In genomic region chr16:49469930-49470451, GRCh38 we compare ENCODE assay signal across 2 cellular contexts.
TF ChIP-seq lines count a peak whose summit lies in the region.

No MANE protein-coding gene starts in this region.

TF ChIP-seq in liver, 16 proteins besides CTCF, POLR2A, EP300 and RAD21 (continued from another document):
- TF ChIP-seq, protein P1, sequence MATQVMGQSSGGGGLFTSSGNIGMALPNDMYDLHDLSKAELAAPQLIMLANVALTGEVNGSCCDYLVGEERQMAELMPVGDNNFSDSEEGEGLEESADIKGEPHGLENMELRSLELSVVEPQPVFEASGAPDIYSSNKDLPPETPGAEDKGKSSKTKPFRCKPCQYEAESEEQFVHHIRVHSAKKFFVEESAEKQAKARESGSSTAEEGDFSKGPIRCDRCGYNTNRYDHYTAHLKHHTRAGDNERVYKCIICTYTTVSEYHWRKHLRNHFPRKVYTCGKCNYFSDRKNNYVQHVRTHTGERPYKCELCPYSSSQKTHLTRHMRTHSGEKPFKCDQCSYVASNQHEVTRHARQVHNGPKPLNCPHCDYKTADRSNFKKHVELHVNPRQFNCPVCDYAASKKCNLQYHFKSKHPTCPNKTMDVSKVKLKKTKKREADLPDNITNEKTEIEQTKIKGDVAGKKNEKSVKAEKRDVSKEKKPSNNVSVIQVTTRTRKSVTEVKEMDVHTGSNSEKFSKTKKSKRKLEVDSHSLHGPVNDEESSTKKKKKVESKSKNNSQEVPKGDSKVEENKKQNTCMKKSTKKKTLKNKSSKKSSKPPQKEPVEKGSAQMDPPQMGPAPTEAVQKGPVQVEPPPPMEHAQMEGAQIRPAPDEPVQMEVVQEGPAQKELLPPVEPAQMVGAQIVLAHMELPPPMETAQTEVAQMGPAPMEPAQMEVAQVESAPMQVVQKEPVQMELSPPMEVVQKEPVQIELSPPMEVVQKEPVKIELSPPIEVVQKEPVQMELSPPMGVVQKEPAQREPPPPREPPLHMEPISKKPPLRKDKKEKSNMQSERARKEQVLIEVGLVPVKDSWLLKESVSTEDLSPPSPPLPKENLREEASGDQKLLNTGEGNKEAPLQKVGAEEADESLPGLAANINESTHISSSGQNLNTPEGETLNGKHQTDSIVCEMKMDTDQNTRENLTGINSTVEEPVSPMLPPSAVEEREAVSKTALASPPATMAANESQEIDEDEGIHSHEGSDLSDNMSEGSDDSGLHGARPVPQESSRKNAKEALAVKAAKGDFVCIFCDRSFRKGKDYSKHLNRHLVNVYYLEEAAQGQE (IDR thresholded peaks at IDR 0.05), result no peak
- TF ChIP-seq RXRA (IDR thresholded peaks at IDR 0.05), result peak; percentile 68 to 83
- no peak for TF ChIP-seq JUND (IDR thresholded peaks at IDR 0.05)
- TF ChIP-seq EGR1 (IDR thresholded peaks at IDR 0.05; ENCODE audit: low read depth in 2 of 2), result no peak
- TF ChIP-seq, protein P2, sequence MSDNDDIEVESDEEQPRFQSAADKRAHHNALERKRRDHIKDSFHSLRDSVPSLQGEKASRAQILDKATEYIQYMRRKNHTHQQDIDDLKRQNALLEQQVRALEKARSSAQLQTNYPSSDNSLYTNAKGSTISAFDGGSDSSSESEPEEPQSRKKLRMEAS (IDR thresholded peaks at IDR 0.05), result peak; percentile 100
- TF ChIP-seq ZBTB33 (IDR thresholded peaks at IDR 0.05), result no peak
- TF ChIP-seq YY1 (IDR thresholded peaks at IDR 0.05), result peak; percentile 67
- no peak for TF ChIP-seq TAF1 (conservative IDR thresholded peaks at IDR 0.05)
- peak; percentile 51 to 75 for TF ChIP-seq HNF4A (conservative IDR thresholded peaks at IDR 0.05)
- peak; percentile 60 for TF ChIP-seq SP1 (IDR thresholded peaks at IDR 0.05)
- TF ChIP-seq HNF4G (IDR thresholded peaks at IDR 0.05), result no peak
- TF ChIP-seq FOXA1 (IDR thresholded peaks at IDR 0.05), result no peak

TF ChIP-seq in HepG2, 621 proteins besides CTCF, POLR2A, EP300 and RAD21 (continued from another document):
- TF ChIP-seq SMARCE1 (IDR thresholded peaks at IDR 0.05; ENCODE audit: borderline replicate concordance), result no peak
TF ChIP-seq in HepG2: peak in this region for 0.
